Comparison of ENCODE assay signal across 29 cellular contexts in genomic region chr18:12823892-12824291, GRCh38.
"Had no signal": no experiment of that assay in that cellular context is flagged by ENCODE, and none has a peak within 500 bp of the region (broad histone marks: within the 10 kb centered on the region; RNA-seq: fewer than 3 reads in every experiment).

No MANE protein-coding gene starts in this region.

- H3K27me3 Mint-ChIP-seq: dendritic cell treated with granulocyte-macrophage colony-stimulating factor and Interleukin-4, amounts not matched to agents 40 ng/mL and 50 ng/mL, for 4 days; naive B cell; stimulated activated naive B cell treated with anti-CD40 and anti-IgM and Interleukin-4, amounts not matched to agents 10 μg/mL and 1 μg/mL and 100 μg/mL, for 72 hours had no signal

- H3K4me3 Mint-ChIP-seq: dendritic cell treated with granulocyte-macrophage colony-stimulating factor and Interleukin-4, amounts not matched to agents 40 ng/mL and 50 ng/mL, for 4 days; endodermal cell; mesothelial cell of epicardium; naive B cell; nephron progenitor cell; stimulated activated naive B cell treated with anti-CD40 and anti-IgM and Interleukin-4, amounts not matched to agents 10 μg/mL and 1 μg/mL and 100 μg/mL, for 72 hours had no signal

- H3K9me3 ChIP-seq: colonic mucosa, thyroid gland had no signal

- DNase-seq: colonic mucosa; effector CD8-positive, alpha-beta T cell; endodermal cell; foreskin keratinocyte; heart left ventricle; hippocampal formation; left cardiac atrium; left lung; mesenchymal stem cell; mucosa of descending colon; naive B cell; nephron progenitor cell; occipital lobe; ovary; posterior cingulate gyrus; psoas muscle; right cardiac atrium; sigmoid colon; stimulated activated CD4-positive, alpha-beta T cell treated with anti-CD3 and anti-CD28 coated beads, Interleukin-2, amount 100 ng/mL, for 24 hours; stimulated activated CD4-positive, alpha-beta T cell treated with anti-CD3 and anti-CD28 coated beads, Interleukin-4, amount 100 ng/mL, for 4 hours; stimulated activated naive B cell treated with anti-CD40 and anti-IgM and Interleukin-4, amounts not matched to agents 10 μg/mL and 1 μg/mL and 100 μg/mL, for 72 hours; stomach; thyroid gland; trophoblast cell had no signal

- H3K4me3 ChIP-seq: colonic mucosa, gastroesophageal sphincter, heart left ventricle, left lung, mucosa of descending colon, ovary, psoas muscle, sigmoid colon, stomach, thyroid gland had no signal

- H3K4me1 ChIP-seq: colonic mucosa, psoas muscle, thyroid gland had no signal

- H3K27me3 ChIP-seq: colonic mucosa, foreskin keratinocyte, gastroesophageal sphincter, heart left ventricle, left lung, ovary, sigmoid colon, stomach, thyroid gland had no signal

- H3K4me1 Mint-ChIP-seq: stimulated activated naive B cell treated with anti-CD40 and anti-IgM and Interleukin-4, amounts not matched to agents 10 μg/mL and 1 μg/mL and 100 μg/mL, for 72 hours had no signal

- H3K36me3 ChIP-seq: colonic mucosa, ovary had no signal

- ATAC-seq: esophagus mucosa; foreskin keratinocyte; gastroesophageal sphincter; heart left ventricle; left cardiac atrium; left lung; mucosa of descending colon; psoas muscle; right cardiac atrium; stimulated activated naive B cell treated with anti-CD40 and anti-IgM and Interleukin-4, amounts not matched to agents 10 μg/mL and 1 μg/mL and 100 μg/mL, for 72 hours had no signal

- H3K27ac Mint-ChIP-seq: dendritic cell treated with granulocyte-macrophage colony-stimulating factor and Interleukin-4, amounts not matched to agents 40 ng/mL and 50 ng/mL, for 4 days; endodermal cell; mesothelial cell of epicardium; nephron progenitor cell; stimulated activated naive B cell treated with anti-CD40 and anti-IgM and Interleukin-4, amounts not matched to agents 10 μg/mL and 1 μg/mL and 100 μg/mL, for 72 hours had no signal

- H3K27ac ChIP-seq: colonic mucosa, epithelial cell of prostate, foreskin keratinocyte, gastroesophageal sphincter, heart left ventricle, left lung, ovary, psoas muscle, sigmoid colon, stomach, thyroid gland had no signal
